9 cellular contexts compared by ENCODE assay signal in the genomic region with DNA sequence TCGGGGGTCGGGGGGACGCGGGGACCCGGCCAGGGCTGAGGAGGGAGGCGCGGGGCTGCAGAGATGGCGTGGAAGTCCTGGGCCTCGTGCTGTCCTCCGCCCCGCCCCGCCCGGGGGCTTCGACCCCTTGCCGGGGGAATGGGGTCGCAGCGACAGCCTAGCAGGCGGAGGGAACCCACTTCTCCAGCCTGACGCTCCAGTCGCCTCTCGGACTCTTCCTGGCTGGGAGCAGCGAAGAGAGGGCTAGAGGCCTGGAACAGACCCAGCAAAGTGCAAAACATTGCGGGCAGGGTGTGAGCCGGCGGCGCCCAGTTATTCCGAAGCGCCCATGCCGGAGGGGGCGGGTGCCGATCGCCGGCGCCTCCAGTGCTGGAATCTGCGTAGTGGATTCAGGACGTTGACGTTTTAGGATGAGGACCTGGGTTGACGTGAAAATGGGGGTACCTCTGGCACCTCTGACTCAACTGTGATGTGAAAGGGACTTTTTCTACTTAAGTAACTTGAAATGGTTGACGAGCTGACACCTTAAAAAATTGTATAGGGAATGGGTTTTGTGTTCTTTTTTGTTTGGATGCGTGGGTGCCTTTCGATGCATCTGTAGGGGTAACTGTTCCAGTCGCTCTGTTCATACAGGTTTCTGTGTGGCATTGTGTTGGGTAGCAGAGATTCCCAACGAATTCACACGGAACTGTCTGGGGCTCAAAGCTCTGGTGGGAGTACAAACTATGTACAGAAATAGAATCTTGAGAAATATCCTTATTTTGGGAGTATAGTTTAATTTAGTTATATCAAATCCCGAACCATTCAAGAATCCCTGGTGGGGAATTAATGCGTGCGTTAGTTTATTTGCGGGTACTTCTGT. TPM values are rescaled to one million over a fixed set of nuclear protein-coding genes. Genes with fewer than 3 reads are reported as not detected.
DNase-seq lines count a peak whose midpoint lies in the region; ATAC-seq and TF ChIP-seq lines count a peak whose summit lies in the region.
"Had no signal": no experiment of that assay in that cellular context is flagged by ENCODE, and none has a peak within 500 bp of the region (broad histone marks: within the 10 kb centered on the region; RNA-seq: fewer than 3 reads in every experiment).

No MANE protein-coding gene starts in this region.

- H3K4me3 Mint-ChIP-seq in IgD-negative memory B cell: peak overlapping the region; percentile 21 to 83 (median 24)
- H3K4me3 Mint-ChIP-seq in endothelial cell (ENCODE audit: unreplicated experiment): peak overlapping the region; percentile 76
- peak overlapping the region; percentile 82 for H3K4me3 Mint-ChIP-seq in nephron progenitor cell

- H3K36me3 Mint-ChIP-seq in IgD-negative memory B cell (no peaks in the 10 kb centered on the region), endothelial cell (ENCODE audit: low read depth, unreplicated experiment) (no peaks in the 10 kb centered on the region), nephron progenitor cell (ENCODE audit: low read depth) (no peaks in the 10 kb centered on the region)

- H3K4me3 ChIP-seq in AG04449 (ENCODE audit: low read depth, low read length): peak overlapping the region; percentile 12; the same call in 1 of the 2 replicates
- H3K4me3 ChIP-seq: GM12878 had no signal

- H3K27ac Mint-ChIP-seq in IgD-negative memory B cell (no peak overlapping the region), endothelial cell (ENCODE audit: unreplicated experiment) (no peak overlapping the region), nephron progenitor cell (no peak overlapping the region)

- ATAC-seq in GM18502 (IDR thresholded peaks at IDR 0.05; ENCODE audit: poor library complexity, unreplicated experiment): no peak
- ATAC-seq in HG02852 (IDR thresholded peaks at IDR 0.05; ENCODE audit: unreplicated experiment): no peak
- ATAC-seq: GM12878 had no signal

- peaks cover 34% of the 10 kb centered on the region for H3K27me3 Mint-ChIP-seq in IgD-negative memory B cell
- H3K27me3 Mint-ChIP-seq in endothelial cell (ENCODE audit: unreplicated experiment): peaks cover 11% of the 10 kb centered on the region
- peaks cover 58% of the 10 kb centered on the region for H3K27me3 Mint-ChIP-seq in nephron progenitor cell (ENCODE audit: low read depth, poor library complexity)

- H3K4me1 Mint-ChIP-seq in IgD-negative memory B cell: peaks cover 0 to 8% (median 5%) of the 10 kb centered on the region in 3 donors
- peaks cover 9% of the 10 kb centered on the region for H3K4me1 Mint-ChIP-seq in endothelial cell (ENCODE audit: unreplicated experiment)
- H3K4me1 Mint-ChIP-seq in nephron progenitor cell: peaks cover 16% of the 10 kb centered on the region

- CTCF ChIA-PET in AG04449 (lab: Yijun Ruan, JAX): no interaction called here

- peaks cover 0 to 5% (median 2%) of the 10 kb centered on the region in 3 donors for H3K9me3 Mint-ChIP-seq in IgD-negative memory B cell
- no peaks in the 10 kb centered on the region for H3K9me3 Mint-ChIP-seq in endothelial cell (ENCODE audit: unreplicated experiment)
- peaks cover 4% of the 10 kb centered on the region for H3K9me3 Mint-ChIP-seq in nephron progenitor cell

- DNase-seq in AG04449 (ENCODE audit: low read depth, low spot score) (no peak), endothelial cell (ENCODE audit: low spot score) (peak; percentile 12), nephron progenitor cell (no peak), SIG-M5 treated with dmso at 0.1 percent for 504 hours (lab: John Stamatoyannopoulos, UW; ENCODE audit: unreplicated experiment) (no peak), epidermal melanocyte (ENCODE audit: insufficient read length, low spot score) (no peak)

- TF ChIP-seq CTCF in AG04449 (IDR thresholded peaks at IDR 0.05; ENCODE audit: insufficient read depth, low read length, missing control alignments) (no peak), endothelial cell (IDR thresholded peaks at IDR 0.05; ENCODE audit: unreplicated experiment) (no peak), nephron progenitor cell (IDR thresholded peaks at IDR 0.05) (no peak)

- POLR2A ChIA-PET in AG04449 (lab: Yijun Ruan, JAX): no interaction called here

RNA-seq across cellular contexts. Expression of gene SLC35F1, which starts 1.4 kb away (rescaled TPM):
- not detected for polyA plus RNA-seq in IgD-negative memory B cell
- 0.23 TPM for total RNA-seq in endothelial cell (ENCODE audit: unreplicated experiment)
- total RNA-seq: GM12878 had no signal

Comparison
In these comparisons a context has a peak if more than half of its experiments do, and no peak if none do; other contexts are left out.
1. H3K4me3 Mint-ChIP-seq: peak in every context shown above with its lines; median percentile 82 in nephron progenitor cell; 76 in endothelial cell; 24 in IgD-negative memory B cell.